ENCODE assay signal across 1 cellular context in genomic region chrX:149527705-149528104, GRCh38.
TF ChIP-seq lines count a peak whose summit lies in the region.

No MANE protein-coding gene starts in this region.

TF ChIP-seq in K562, 482 proteins besides CTCF, POLR2A, EP300 and RAD21:
- TF ChIP-seq PHF8 (IDR thresholded peaks at IDR 0.05; ENCODE audit: borderline replicate concordance, low read length): no peak
- no peak for TF ChIP-seq ZNF146 (CRISPR knock-in tag; IDR thresholded peaks at IDR 0.05; ENCODE audit: unreplicated experiment)
- TF ChIP-seq RBFOX2 (IDR thresholded peaks at IDR 0.05; ENCODE audit: low read depth, low read length): no peak
- TF ChIP-seq ZBTB11 (CRISPR knock-in tag; IDR thresholded peaks at IDR 0.05): no peak
- no peak for TF ChIP-seq BCLAF1 (IDR thresholded peaks at IDR 0.05; ENCODE audit: borderline replicate concordance in 1 of 2, control insufficient read depth in 1 of 2, low read depth in 2 of 2, low read length in 1 of 2)
